Comparison of ENCODE assay signal across 8 cellular contexts in genomic region chr19:43446746-43447489, GRCh38. TPM values are rescaled to one million over a fixed set of nuclear protein-coding genes. Genes with fewer than 3 reads are reported as not detected.
DNase-seq lines count a peak whose midpoint lies in the region; ATAC-seq and TF ChIP-seq lines count a peak whose summit lies in the region.

No MANE protein-coding gene starts in this region.

- no peak overlapping the region for H3K4me3 ChIP-seq in Jurkat, Clone E6-1 (ENCODE audit: low read length)
- H3K4me3 ChIP-seq in fibroblast of the aortic adventitia (ENCODE audit: low read depth, low read length): no peak overlapping the region

- no peak overlapping the region for H3K27ac Mint-ChIP-seq in activated T-helper 1 cell treated with anti-CD3 and anti-CD28 coated beads, Interleukin-12 subunit alpha, Interleukin-12 subunit beta, Interleukin-2, Interleukin-4 antibody, amounts not matched to agents 30 ng/mL and 10 ng/mL and 1 ng/mL, durations not matched to agents 14 hours and 24 hours and 36 hours

- no peaks in the 10 kb centered on the region for H3K9me3 Mint-ChIP-seq in activated T-helper 1 cell treated with anti-CD3 and anti-CD28 coated beads, Interleukin-12 subunit alpha, Interleukin-12 subunit beta, Interleukin-2, Interleukin-4 antibody, amounts not matched to agents 30 ng/mL and 10 ng/mL and 1 ng/mL, durations not matched to agents 14 hours and 24 hours and 36 hours

- no peak for ATAC-seq in GM18520 (IDR thresholded peaks at IDR 0.05; ENCODE audit: unreplicated experiment)

- DNase-seq in DMS79 (lab: John Stamatoyannopoulos, UW) (peak; percentile 33), RPMI7951 (ENCODE audit: low read depth) (peak; percentile 78), fibroblast of the aortic adventitia (ENCODE audit: low read depth) (peak; percentile 78), nucleus accumbens (lab: John Stamatoyannopoulos, UW) (peak in 51 of 56 donors; percentile 12 to 86 (median 54)), superior temporal gyrus (ENCODE audit: extremely low spot score) (peak; percentile 94)
- peak; percentile 57 for DNase-seq in Jurkat, Clone E6-1 (ENCODE audit: low read depth, low spot score)
- DNase-seq in activated T-helper 1 cell treated with anti-CD3 and anti-CD28 coated beads, Interleukin-12 subunit alpha, Interleukin-12 subunit beta, Interleukin-2, Interleukin-4 antibody, amounts not matched to agents 30 ng/mL and 10 ng/mL and 1 ng/mL, durations not matched to agents 14 hours and 24 hours and 36 hours (ENCODE audit: low spot score): peak; percentile 68

- intact Hi-C loops in activated T-helper 1 cell treated with anti-CD3 and anti-CD28 coated beads, Interleukin-12 subunit alpha, Interleukin-12 subunit beta, Interleukin-2, Interleukin-4 antibody, amounts not matched to agents 30 ng/mL and 10 ng/mL and 1 ng/mL, durations not matched to agents 14 hours and 24 hours and 36 hours (cut with micrococcal nuclease): loop anchor here (1.0 to 10.0 kb wide), 9 partner anchors 8 to 362 kb away; partner anchors contain the start of gene PHLDB3

- H3K27me3 Mint-ChIP-seq in activated T-helper 1 cell treated with anti-CD3 and anti-CD28 coated beads, Interleukin-12 subunit alpha, Interleukin-12 subunit beta, Interleukin-2, Interleukin-4 antibody, amounts not matched to agents 30 ng/mL and 10 ng/mL and 1 ng/mL, durations not matched to agents 14 hours and 24 hours and 36 hours (ENCODE audit: insufficient read depth): no peaks in the 10 kb centered on the region

- peaks cover 29% of the 10 kb centered on the region for H3K4me1 Mint-ChIP-seq in activated T-helper 1 cell treated with anti-CD3 and anti-CD28 coated beads, Interleukin-12 subunit alpha, Interleukin-12 subunit beta, Interleukin-2, Interleukin-4 antibody, amounts not matched to agents 30 ng/mL and 10 ng/mL and 1 ng/mL, durations not matched to agents 14 hours and 24 hours and 36 hours (ENCODE audit: low read depth)

- H3K36me3 Mint-ChIP-seq in activated T-helper 1 cell treated with anti-CD3 and anti-CD28 coated beads, Interleukin-12 subunit alpha, Interleukin-12 subunit beta, Interleukin-2, Interleukin-4 antibody, amounts not matched to agents 30 ng/mL and 10 ng/mL and 1 ng/mL, durations not matched to agents 14 hours and 24 hours and 36 hours (ENCODE audit: low read depth): peaks cover 2% of the 10 kb centered on the region

- TF ChIP-seq CTCF in fibroblast of the aortic adventitia (IDR thresholded peaks at IDR 0.05; ENCODE audit: insufficient read depth, low read length): peak; percentile 96

- H3K4me3 Mint-ChIP-seq in activated T-helper 1 cell treated with anti-CD3 and anti-CD28 coated beads, Interleukin-12 subunit alpha, Interleukin-12 subunit beta, Interleukin-2, Interleukin-4 antibody, amounts not matched to agents 30 ng/mL and 10 ng/mL and 1 ng/mL, durations not matched to agents 14 hours and 24 hours and 36 hours: no peak overlapping the region

RNA-seq across cellular contexts. Expression of gene LYPD3, which starts 18.5 kb away (rescaled TPM):
- polyA plus RNA-seq in Jurkat, Clone E6-1 (2012; ENCODE audit: insufficient read depth, insufficient read length): 2.4 TPM
- total RNA-seq in RPMI7951 (2014; rRNA removed; shearing (Covaris generic)): 1.3 and 1.8 TPM in 2 replicates
- total RNA-seq in activated T-helper 1 cell treated with anti-CD3 and anti-CD28 coated beads, Interleukin-12 subunit alpha, Interleukin-12 subunit beta, Interleukin-2, Interleukin-4 antibody, amounts not matched to agents 30 ng/mL and 10 ng/mL and 1 ng/mL, durations not matched to agents 14 hours and 24 hours and 36 hours: 4.1 and 5.3 TPM in 2 replicates
- total RNA-seq in fibroblast of the aortic adventitia (ENCODE audit: low replicate concordance): 0.36 TPM in 1 of 2 replicates, not detected in the other

RNA-seq across cellular contexts. Expression of gene TEX101, which starts 32.2 kb away (rescaled TPM):
- polyA plus RNA-seq in Jurkat, Clone E6-1 (2012; ENCODE audit: insufficient read depth, insufficient read length): not detected
- total RNA-seq in RPMI7951 (2014; rRNA removed; shearing (Covaris generic)): not detected in 2 replicates
- total RNA-seq in activated T-helper 1 cell treated with anti-CD3 and anti-CD28 coated beads, Interleukin-12 subunit alpha, Interleukin-12 subunit beta, Interleukin-2, Interleukin-4 antibody, amounts not matched to agents 30 ng/mL and 10 ng/mL and 1 ng/mL, durations not matched to agents 14 hours and 24 hours and 36 hours: not detected in 2 replicates
- not detected in 2 replicates for total RNA-seq in fibroblast of the aortic adventitia (ENCODE audit: low replicate concordance)

RNA-seq across cellular contexts. Expression of gene PHLDB3, which starts 57.6 kb away (rescaled TPM):
- polyA plus RNA-seq in Jurkat, Clone E6-1 (2012; ENCODE audit: insufficient read depth, insufficient read length): 15.7 TPM
- total RNA-seq in RPMI7951 (2014; rRNA removed; shearing (Covaris generic)): 12.1 and 12.8 TPM in 2 replicates
- total RNA-seq in activated T-helper 1 cell treated with anti-CD3 and anti-CD28 coated beads, Interleukin-12 subunit alpha, Interleukin-12 subunit beta, Interleukin-2, Interleukin-4 antibody, amounts not matched to agents 30 ng/mL and 10 ng/mL and 1 ng/mL, durations not matched to agents 14 hours and 24 hours and 36 hours: 26.8 and 28.7 TPM in 2 replicates
- 8.0 and 11.4 TPM in 2 replicates for total RNA-seq in fibroblast of the aortic adventitia (ENCODE audit: low replicate concordance)

Comparison
In these comparisons a context has a peak if more than half of its experiments do, and no peak if none do; other contexts are left out.
1. DNase-seq: peak in every context shown above with its lines; median percentile 94 in superior temporal gyrus; 78 in RPMI7951; 78 in fibroblast of the aortic adventitia; 68 in activated T-helper 1 cell treated with anti-CD3 and anti-CD28 coated beads, Interleukin-12 subunit alpha, Interleukin-12 subunit beta, Interleukin-2, Interleukin-4 antibody, amounts not matched to agents 30 ng/mL and 10 ng/mL and 1 ng/mL, durations not matched to agents 14 hours and 24 hours and 36 hours; 57 in Jurkat, Clone E6-1; 54 in nucleus accumbens; 33 in DMS79.